ENCODE assay signal across 2 cellular contexts in the genomic region with DNA sequence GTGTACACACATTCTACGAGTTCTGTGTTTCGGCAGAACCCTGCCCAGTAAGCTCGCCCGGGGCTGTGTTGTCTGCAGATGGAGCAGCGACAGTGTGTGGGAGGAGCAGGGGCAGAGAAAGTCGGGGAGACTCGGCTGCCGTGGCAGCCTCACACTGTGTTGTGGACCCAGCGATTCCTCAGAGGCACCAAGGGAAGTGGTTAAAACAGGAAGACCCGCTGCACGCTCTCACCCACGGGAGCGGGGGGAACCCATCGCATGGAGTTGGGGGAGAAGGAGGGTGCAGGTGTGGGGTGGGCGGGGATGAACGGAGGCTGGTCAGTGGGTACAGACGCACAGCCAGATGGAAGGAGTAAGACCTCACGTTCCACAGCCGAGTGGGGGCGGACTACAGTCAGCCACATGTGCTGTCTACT.
TF ChIP-seq lines count a peak whose summit lies in the region.

No MANE protein-coding gene starts in this region.

TF ChIP-seq in liver, 16 proteins besides CTCF, POLR2A, EP300 and RAD21 (continued from another document):
- TF ChIP-seq YY1 (IDR thresholded peaks at IDR 0.05) (no peak), FOXA1 (IDR thresholded peaks at IDR 0.05) (no peak), REST (IDR thresholded peaks at IDR 0.05) (no peak), TAF1 (conservative IDR thresholded peaks at IDR 0.05) (no peak), GABPA (IDR thresholded peaks at IDR 0.05 in 1 of 2, conservative IDR thresholded peaks at IDR 0.05 in 1 of 2) (no peak), FOXA2 (IDR thresholded peaks at IDR 0.05) (no peak), HNF4A (conservative IDR thresholded peaks at IDR 0.05) (no peak), EGR1 (IDR thresholded peaks at IDR 0.05; ENCODE audit: low read depth in 2 of 2) (no peak), SP1 (IDR thresholded peaks at IDR 0.05) (no peak)
- TF ChIP-seq, protein P1, sequence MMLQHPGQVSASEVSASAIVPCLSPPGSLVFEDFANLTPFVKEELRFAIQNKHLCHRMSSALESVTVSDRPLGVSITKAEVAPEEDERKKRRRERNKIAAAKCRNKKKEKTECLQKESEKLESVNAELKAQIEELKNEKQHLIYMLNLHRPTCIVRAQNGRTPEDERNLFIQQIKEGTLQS (IDR thresholded peaks at IDR 0.05): no peak

TF ChIP-seq in HepG2, 621 proteins besides CTCF, POLR2A, EP300 and RAD21 (continued from another document):
- TF ChIP-seq POLR2G (IDR thresholded peaks at IDR 0.05; ENCODE audit: low read depth, low read length) (no peak), ZNF276 (CRISPR knock-in tag; IDR thresholded peaks at IDR 0.05; ENCODE audit: low read depth) (no peak), ZNF549 (CRISPR knock-in tag; IDR thresholded peaks at IDR 0.05) (no peak), KDM5A (IDR thresholded peaks at IDR 0.05; ENCODE audit: borderline replicate concordance, low read length) (no peak), ATF2 (CRISPR knock-in tag; IDR thresholded peaks at IDR 0.05) (no peak), ZNF282 (IDR thresholded peaks at IDR 0.05; ENCODE audit: partially characterized antibody) (no peak), TCF7L2 (IDR thresholded peaks at IDR 0.05; ENCODE audit: low read depth, low read length) (no peak), ZSCAN22 (CRISPR knock-in tag; IDR thresholded peaks at IDR 0.05) (no peak), ZNF460 (CRISPR knock-in tag; IDR thresholded peaks at IDR 0.05; ENCODE audit: borderline replicate concordance) (no peak)
- TF ChIP-seq, protein P2, sequence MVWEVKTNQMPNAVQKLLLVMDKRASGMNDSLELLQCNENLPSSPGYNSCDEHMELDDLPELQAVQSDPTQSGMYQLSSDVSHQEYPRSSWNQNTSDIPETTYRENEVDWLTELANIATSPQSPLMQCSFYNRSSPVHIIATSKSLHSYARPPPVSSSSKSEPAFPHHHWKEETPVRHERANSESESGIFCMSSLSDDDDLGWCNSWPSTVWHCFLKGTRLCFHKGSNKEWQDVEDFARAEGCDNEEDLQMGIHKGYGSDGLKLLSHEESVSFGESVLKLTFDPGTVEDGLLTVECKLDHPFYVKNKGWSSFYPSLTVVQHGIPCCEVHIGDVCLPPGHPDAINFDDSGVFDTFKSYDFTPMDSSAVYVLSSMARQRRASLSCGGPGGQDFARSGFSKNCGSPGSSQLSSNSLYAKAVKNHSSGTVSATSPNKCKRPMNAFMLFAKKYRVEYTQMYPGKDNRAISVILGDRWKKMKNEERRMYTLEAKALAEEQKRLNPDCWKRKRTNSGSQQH (CRISPR knock-in tag; IDR thresholded peaks at IDR 0.05; ENCODE audit: low read depth): no peak
- TF ChIP-seq, protein P3, sequence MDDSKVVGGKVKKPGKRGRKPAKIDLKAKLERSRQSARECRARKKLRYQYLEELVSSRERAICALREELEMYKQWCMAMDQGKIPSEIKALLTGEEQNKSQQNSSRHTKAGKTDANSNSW (CRISPR knock-in tag; IDR thresholded peaks at IDR 0.05; ENCODE audit: borderline replicate concordance): no peak
- TF ChIP-seq, protein P4, sequence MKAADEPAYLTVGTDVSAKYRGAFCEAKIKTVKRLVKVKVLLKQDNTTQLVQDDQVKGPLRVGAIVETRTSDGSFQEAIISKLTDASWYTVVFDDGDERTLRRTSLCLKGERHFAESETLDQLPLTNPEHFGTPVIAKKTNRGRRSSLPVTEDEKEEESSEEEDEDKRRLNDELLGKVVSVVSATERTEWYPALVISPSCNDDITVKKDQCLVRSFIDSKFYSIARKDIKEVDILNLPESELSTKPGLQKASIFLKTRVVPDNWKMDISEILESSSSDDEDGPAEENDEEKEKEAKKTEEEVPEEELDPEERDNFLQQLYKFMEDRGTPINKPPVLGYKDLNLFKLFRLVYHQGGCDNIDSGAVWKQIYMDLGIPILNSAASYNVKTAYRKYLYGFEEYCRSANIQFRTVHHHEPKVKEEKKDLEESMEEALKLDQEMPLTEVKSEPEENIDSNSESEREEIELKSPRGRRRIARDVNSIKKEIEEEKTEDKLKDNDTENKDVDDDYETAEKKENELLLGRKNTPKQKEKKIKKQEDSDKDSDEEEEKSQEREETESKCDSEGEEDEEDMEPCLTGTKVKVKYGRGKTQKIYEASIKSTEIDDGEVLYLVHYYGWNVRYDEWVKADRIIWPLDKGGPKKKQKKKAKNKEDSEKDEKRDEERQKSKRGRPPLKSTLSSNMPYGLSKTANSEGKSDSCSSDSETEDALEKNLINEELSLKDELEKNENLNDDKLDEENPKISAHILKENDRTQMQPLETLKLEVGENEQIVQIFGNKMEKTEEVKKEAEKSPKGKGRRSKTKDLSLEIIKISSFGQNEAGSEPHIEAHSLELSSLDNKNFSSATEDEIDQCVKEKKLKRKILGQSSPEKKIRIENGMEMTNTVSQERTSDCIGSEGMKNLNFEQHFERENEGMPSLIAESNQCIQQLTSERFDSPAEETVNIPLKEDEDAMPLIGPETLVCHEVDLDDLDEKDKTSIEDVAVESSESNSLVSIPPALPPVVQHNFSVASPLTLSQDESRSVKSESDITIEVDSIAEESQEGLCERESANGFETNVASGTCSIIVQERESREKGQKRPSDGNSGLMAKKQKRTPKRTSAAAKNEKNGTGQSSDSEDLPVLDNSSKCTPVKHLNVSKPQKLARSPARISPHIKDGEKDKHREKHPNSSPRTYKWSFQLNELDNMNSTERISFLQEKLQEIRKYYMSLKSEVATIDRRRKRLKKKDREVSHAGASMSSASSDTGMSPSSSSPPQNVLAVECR (CRISPR knock-in tag; IDR thresholded peaks at IDR 0.05; ENCODE audit: borderline replicate concordance): no peak
